In the genomic region with DNA sequence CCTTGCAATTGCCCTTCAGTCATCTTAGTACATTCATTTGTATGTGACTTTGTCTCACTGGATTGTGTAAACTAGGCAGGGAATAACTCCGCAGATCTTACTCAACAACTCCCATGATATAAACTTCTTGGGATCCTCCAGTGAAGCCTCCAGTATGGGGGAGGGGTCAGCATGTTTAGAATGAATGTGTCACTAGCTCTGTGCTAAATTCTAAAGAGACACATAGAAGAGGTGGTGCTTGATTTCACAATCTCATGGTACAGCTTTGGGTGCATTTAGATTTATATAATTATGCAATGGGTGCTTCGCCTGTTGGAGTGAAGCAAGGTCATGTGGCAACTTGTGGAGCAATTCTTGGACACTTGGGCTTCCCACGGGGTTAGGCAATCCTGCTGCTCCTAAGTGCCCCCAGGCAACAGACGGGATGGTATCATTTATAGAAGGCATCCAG, we compare ENCODE assay signal across 13 cellular contexts. TPM values are rescaled to one million over a fixed set of nuclear protein-coding genes. Genes with fewer than 3 reads are reported as not detected.
DNase-seq lines count a peak whose midpoint lies in the region; ATAC-seq lines count a peak whose summit lies in the region.
"Had no signal": no experiment of that assay in that cellular context is flagged by ENCODE, and none has a peak within 500 bp of the region (broad histone marks: within the 10 kb centered on the region; RNA-seq: fewer than 3 reads in every experiment).

No MANE protein-coding gene starts in this region.

- H3K36me3 ChIP-seq in naive thymus-derived CD4-positive, alpha-beta T cell (ENCODE audit: control insufficient read depth in 2 of 3, insufficient read depth in 3 of 3, low read length in 3 of 3): no peaks in the 10 kb centered on the region

- intact Hi-C loops in naive thymus-derived CD4-positive, alpha-beta T cell (cut with micrococcal nuclease): no loop called here

- H3K27ac ChIP-seq in naive thymus-derived CD4-positive, alpha-beta T cell (ENCODE audit: low read depth, low read length): no peak overlapping the region

- H3K4me3 Mint-ChIP-seq in naive thymus-derived CD4-positive, alpha-beta T cell: no peak overlapping the region
- H3K4me3 Mint-ChIP-seq in activated T-helper 17 cell treated with anti-CD3 and anti-CD28 coated beads, Interleukin-2, amount 50 U/mL, for 72 hours: no peak overlapping the region
- H3K4me3 Mint-ChIP-seq: WTC11 had no signal

- no peaks in the 10 kb centered on the region for H3K27me3 ChIP-seq in naive thymus-derived CD4-positive, alpha-beta T cell (ENCODE audit: control insufficient read depth in 2 of 2, insufficient read depth in 2 of 2, low read length in 2 of 2)

- peaks cover 0 to 4% (median 0%) of the 10 kb centered on the region in 11 donors for H3K9me3 Mint-ChIP-seq in naive thymus-derived CD4-positive, alpha-beta T cell
- peaks cover 3% of the 10 kb centered on the region for H3K9me3 Mint-ChIP-seq in activated T-helper 17 cell treated with anti-CD3 and anti-CD28 coated beads, Interleukin-2, amount 50 U/mL, for 72 hours
- H3K9me3 Mint-ChIP-seq: naive B cell had no signal

- H3K9me3 ChIP-seq in naive thymus-derived CD4-positive, alpha-beta T cell (ENCODE audit: control insufficient read depth in 2 of 3, low read length in 3 of 3): no peaks in the 10 kb centered on the region

- ATAC-seq in esophagus mucosa (peak; percentile 92), HG02981 (IDR thresholded peaks at IDR 0.05; ENCODE audit: unreplicated experiment) (no peak)
- peak; percentile 76 for ATAC-seq in naive thymus-derived CD4-positive, alpha-beta T cell
- no peak for ATAC-seq in activated T-helper 17 cell treated with anti-CD3 and anti-CD28 coated beads, Interleukin-2, amount 50 U/mL, for 72 hours (replicated peaks)
- ATAC-seq: WTC11 had no signal

- H3K27ac Mint-ChIP-seq in naive thymus-derived CD4-positive, alpha-beta T cell: no peak overlapping the region
- no peak overlapping the region for H3K27ac Mint-ChIP-seq in activated T-helper 17 cell treated with anti-CD3 and anti-CD28 coated beads, Interleukin-2, amount 50 U/mL, for 72 hours
- H3K27ac Mint-ChIP-seq: naive B cell, WTC11 had no signal

- CTCF ChIA-PET in naive thymus-derived CD4-positive, alpha-beta T cell (lab: Charles Lee): no interaction called here

- POLR2A ChIA-PET in naive thymus-derived CD4-positive, alpha-beta T cell (lab: Charles Lee): no interaction called here

- H3K27me3 Mint-ChIP-seq in naive thymus-derived CD4-positive, alpha-beta T cell: peaks cover 0 to 11% (median 6%) of the 10 kb centered on the region in 5 donors
- H3K27me3 Mint-ChIP-seq in activated T-helper 17 cell treated with anti-CD3 and anti-CD28 coated beads, Interleukin-2, amount 50 U/mL, for 72 hours: no peaks in the 10 kb centered on the region

- no peak overlapping the region for H3K4me3 ChIP-seq in naive thymus-derived CD4-positive, alpha-beta T cell (ENCODE audit: low read length)

- no peaks in the 10 kb centered on the region for H3K36me3 Mint-ChIP-seq in naive thymus-derived CD4-positive, alpha-beta T cell
- no peaks in the 10 kb centered on the region for H3K36me3 Mint-ChIP-seq in activated T-helper 17 cell treated with anti-CD3 and anti-CD28 coated beads, Interleukin-2, amount 50 U/mL, for 72 hours (ENCODE audit: low read depth)
- H3K36me3 Mint-ChIP-seq: naive B cell, WTC11 had no signal

- no peaks in the 10 kb centered on the region for H3K4me1 ChIP-seq in naive thymus-derived CD4-positive, alpha-beta T cell (ENCODE audit: control insufficient read depth in 2 of 2, insufficient read depth in 2 of 2, low read length in 2 of 2)

- DNase-seq in AG08395 (ENCODE audit: low spot score): peak; percentile 15
- DNase-seq in NOMO-1 (lab: John Stamatoyannopoulos, UW; ENCODE audit: unreplicated experiment in 2 of 2): peak; percentile 64 to 89
- no peak for DNase-seq in naive thymus-derived CD4-positive, alpha-beta T cell
- no peak for DNase-seq in NCI-H1694 treated with DMSO at 0.1 percent for 48 hours (lab: John Stamatoyannopoulos, UW)
- no peak for DNase-seq in D341Med (ENCODE audit: low spot score)
- DNase-seq: naive B cell, SHP77 had no signal

- no peaks in the 10 kb centered on the region for H3K4me1 Mint-ChIP-seq in naive thymus-derived CD4-positive, alpha-beta T cell
- H3K4me1 Mint-ChIP-seq in activated T-helper 17 cell treated with anti-CD3 and anti-CD28 coated beads, Interleukin-2, amount 50 U/mL, for 72 hours: no peaks in the 10 kb centered on the region
- H3K4me1 Mint-ChIP-seq: naive B cell had no signal

RNA-seq across cellular contexts. Expression of gene SLC24A3, which starts 40.3 kb away (rescaled TPM):
- 13.0 TPM for total RNA-seq in esophagus mucosa
- total RNA-seq in naive thymus-derived CD4-positive, alpha-beta T cell: 1 to 10 TPM in 1 of 5 experiments, under 1 TPM in 1, not detected in 3; 0.58 to 1.0 TPM
- not detected for polyA plus RNA-seq in naive thymus-derived CD4-positive, alpha-beta T cell
- total RNA-seq in activated T-helper 17 cell treated with anti-CD3 and anti-CD28 coated beads, Interleukin-2, amount 50 U/mL, for 72 hours: not detected
- total RNA-seq: G401 had no signal
- polyA plus RNA-seq: AG04450 had no signal

Comparison
In these comparisons a context has a peak if more than half of its experiments do, and no peak if none do; other contexts are left out.
1. DNase-seq: peak in AG08395 (single experiment) and NOMO-1 (2 of 2); none in naive thymus-derived CD4-positive, alpha-beta T cell (0 of 9), NCI-H1694 treated with DMSO at 0.1 percent for 48 hours (single experiment) and D341Med (single experiment).
2. ATAC-seq: peak in esophagus mucosa (single experiment) and naive thymus-derived CD4-positive, alpha-beta T cell (single experiment); none in HG02981 (single experiment) and activated T-helper 17 cell treated with anti-CD3 and anti-CD28 coated beads, Interleukin-2, amount 50 U/mL, for 72 hours (single experiment).